Comparison of ENCODE assay signal across 24 cellular contexts in the genomic region with DNA sequence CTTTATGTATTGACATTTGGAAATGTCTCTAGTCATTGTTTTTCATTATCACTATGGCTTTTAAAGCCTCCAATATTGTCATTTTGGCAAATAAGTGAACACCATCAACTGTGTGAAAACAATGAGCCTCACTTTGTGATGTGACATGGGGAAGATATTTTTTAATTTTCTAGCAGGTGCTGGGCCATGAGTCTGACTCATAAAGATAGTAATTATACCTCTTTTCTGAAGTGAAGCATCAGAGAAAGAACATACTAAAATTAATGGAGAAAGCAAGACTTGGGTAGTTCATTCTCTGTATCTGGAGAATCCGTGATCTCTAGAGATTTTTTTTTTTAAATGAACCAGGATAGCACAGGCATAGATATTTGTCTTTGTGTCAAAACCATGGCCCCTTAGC.
DNase-seq lines count a peak whose midpoint lies in the region; ATAC-seq and TF ChIP-seq lines count a peak whose summit lies in the region.
"Had no signal": no experiment of that assay in that cellular context is flagged by ENCODE, and none has a peak within 500 bp of the region (broad histone marks: within the 10 kb centered on the region; RNA-seq: fewer than 3 reads in every experiment).

No MANE protein-coding gene starts in this region.

- TF ChIP-seq CTCF in type B pancreatic cell (conservative IDR thresholded peaks at IDR 0.05), result no peak

- peak; percentile 35 to 42 for ATAC-seq in activated T-cell treated with anti-CD3 and anti-CD28 coated beads, Interleukin-2, amount 50 U/mL, for 72 hours (replicated peaks in 1 of 2)
- ATAC-seq in GM21717 (IDR thresholded peaks at IDR 0.05; ENCODE audit: unreplicated experiment) (peak; percentile 47), HG03103 (IDR thresholded peaks at IDR 0.05; ENCODE audit: low read depth, unreplicated experiment) (peak; percentile 49)
- ATAC-seq: effector memory CD8-positive, alpha-beta T cell; K562; upper lobe of right lung had no signal

- H3K36me3 Mint-ChIP-seq in activated T-cell treated with anti-CD3 and anti-CD28 coated beads, Interleukin-2, amount 50 U/mL, for 72 hours (ENCODE audit: insufficient read depth in 2 of 2), result no peaks in the 10 kb centered on the region
- H3K36me3 Mint-ChIP-seq in type B pancreatic cell, result no peaks in the 10 kb centered on the region
- H3K36me3 Mint-ChIP-seq: activated naive CD4-positive, alpha-beta T cell treated with anti-CD3 and anti-CD28 coated beads, Interleukin-2, amount 50 U/mL, for 24 hours; natural killer cell treated with Interleukin-12 subunit alpha and Interleukin-12 subunit beta and Interleukin-15 and Interleukin-18, amount 100 ng/mL, for 72 hours had no signal

- H3K27ac Mint-ChIP-seq in activated T-cell treated with anti-CD3 and anti-CD28 coated beads, Interleukin-2, amount 50 U/mL, for 72 hours, result peak overlapping the region; percentile 29
- no peak overlapping the region for H3K27ac Mint-ChIP-seq in type B pancreatic cell
- H3K27ac Mint-ChIP-seq: activated CD4-positive, alpha-beta memory T cell treated with anti-CD3 and anti-CD28 coated beads, Interleukin-2, amount 10 ng/mL, durations not matched to agents 7 days and 5 days; activated naive CD4-positive, alpha-beta T cell treated with anti-CD3 and anti-CD28 coated beads, Interleukin-2, amount 50 U/mL, for 24 hours; effector memory CD8-positive, alpha-beta T cell; natural killer cell treated with Interleukin-12 subunit alpha and Interleukin-12 subunit beta and Interleukin-15 and Interleukin-18, amount 100 ng/mL, for 72 hours; T-helper 2 cell treated with Interferon-gamma antibody and Interleukin-4, amounts not matched to agents 5 μg/mL and 100 μg/mL, for 36 hours had no signal

- H3K4me1 Mint-ChIP-seq in activated T-cell treated with anti-CD3 and anti-CD28 coated beads, Interleukin-2, amount 50 U/mL, for 72 hours (ENCODE audit: low read depth), result peaks cover 25% of the 10 kb centered on the region
- peaks cover 1% of the 10 kb centered on the region for H3K4me1 Mint-ChIP-seq in type B pancreatic cell (ENCODE audit: unreplicated experiment)
- H3K4me1 Mint-ChIP-seq: activated naive CD4-positive, alpha-beta T cell treated with anti-CD3 and anti-CD28 coated beads, Interleukin-2, amount 50 U/mL, for 24 hours had no signal

- peak overlapping the region; percentile 12 to 36 for H3K4me3 Mint-ChIP-seq in activated T-cell treated with anti-CD3 and anti-CD28 coated beads, Interleukin-2, amount 50 U/mL, for 72 hours
- no peak overlapping the region for H3K4me3 Mint-ChIP-seq in type B pancreatic cell
- H3K4me3 Mint-ChIP-seq: activated CD4-positive, alpha-beta memory T cell treated with anti-CD3 and anti-CD28 coated beads, Interleukin-2, amount 10 ng/mL, durations not matched to agents 7 days and 5 days; activated naive CD4-positive, alpha-beta T cell treated with anti-CD3 and anti-CD28 coated beads, Interleukin-2, amount 50 U/mL, for 24 hours; effector memory CD8-positive, alpha-beta T cell; natural killer cell treated with Interleukin-12 subunit alpha and Interleukin-12 subunit beta and Interleukin-15 and Interleukin-18, amount 100 ng/mL, for 72 hours; T-helper 2 cell treated with Interferon-gamma antibody and Interleukin-4, amounts not matched to agents 5 μg/mL and 100 μg/mL, for 36 hours had no signal

- peaks cover 6% of the 10 kb centered on the region for H3K27me3 Mint-ChIP-seq in activated T-cell treated with anti-CD3 and anti-CD28 coated beads, Interleukin-2, amount 50 U/mL, for 72 hours (ENCODE audit: low read depth)
- no peaks in the 10 kb centered on the region for H3K27me3 Mint-ChIP-seq in type B pancreatic cell
- H3K27me3 Mint-ChIP-seq: activated CD4-positive, alpha-beta memory T cell treated with anti-CD3 and anti-CD28 coated beads, Interleukin-2, amount 10 ng/mL, durations not matched to agents 7 days and 5 days had no signal

- no peaks in the 10 kb centered on the region for H3K9me3 Mint-ChIP-seq in activated T-cell treated with anti-CD3 and anti-CD28 coated beads, Interleukin-2, amount 50 U/mL, for 72 hours
- H3K9me3 Mint-ChIP-seq in type B pancreatic cell, result no peaks in the 10 kb centered on the region
- H3K9me3 Mint-ChIP-seq: activated naive CD4-positive, alpha-beta T cell treated with anti-CD3 and anti-CD28 coated beads, Interleukin-2, amount 50 U/mL, for 24 hours; effector memory CD8-positive, alpha-beta T cell; natural killer cell treated with Interleukin-12 subunit alpha and Interleukin-12 subunit beta and Interleukin-15 and Interleukin-18, amount 100 ng/mL, for 72 hours; T-helper 2 cell treated with Interferon-gamma antibody and Interleukin-4, amounts not matched to agents 5 μg/mL and 100 μg/mL, for 36 hours had no signal

- in situ Hi-C loops in G401 (cut with HindIII; ENCODE audit: low sequenced_read_pairs), result no loop called here

- DNase-seq in activated T-cell treated with anti-CD3 and anti-CD28 coated beads, Interleukin-2, amount 50 U/mL, for 72 hours, result no peak
- no peak for DNase-seq in activated T-cell treated with anti-CD3 and anti-CD28 coated beads for 4 hours
- DNase-seq in NCI-H1105 (lab: John Stamatoyannopoulos, UW), result no peak
- no peak for DNase-seq in type B pancreatic cell (ENCODE audit: extremely low spot score, unreplicated experiment)
- DNase-seq in OCI-M1 (lab: John Stamatoyannopoulos, UW), result no peak
- no peak for DNase-seq in G401 (ENCODE audit: low spot score)
- DNase-seq: 8988T; activated CD4-positive, alpha-beta memory T cell treated with anti-CD3 and anti-CD28 coated beads, Interleukin-2, amount 10 ng/mL, durations not matched to agents 7 days and 5 days; activated T-cell treated with anti-CD3 and anti-CD28 coated beads, Interleukin-2, amount 50 U/mL, for 1 hour; effector memory CD8-positive, alpha-beta T cell; mesenchymal stem cell; MV-4-11; NCI-H2029; NCI-H446 treated with DMSO at 0.1 percent for 48 hours; posterior cingulate gyrus; SK-N-SH; stimulated activated CD4-positive, alpha-beta T cell treated with anti-CD3 and anti-CD28 coated beads, Interleukin-2, amount 100 ng/mL, for 48 hours; upper lobe of right lung had no signal
